1 cellular context compared by ENCODE assay signal in genomic region chr2:191895195-191895594, GRCh38.
TF ChIP-seq lines count a peak whose summit lies in the region.

No MANE protein-coding gene starts in this region.

TF ChIP-seq in HCT116, 20 proteins besides CTCF, POLR2A, EP300 and RAD21:
- TF ChIP-seq SP1 (IDR thresholded peaks at IDR 0.05; ENCODE audit: low read depth) (no peak), REST (IDR thresholded peaks at IDR 0.05; ENCODE audit: low read depth) (no peak), ATF3 (IDR thresholded peaks at IDR 0.05) (no peak), SIN3A (IDR thresholded peaks at IDR 0.05; ENCODE audit: low read depth) (no peak)
